1 cellular context compared by ENCODE assay signal in genomic region chr5:142107729-142108431, GRCh38.
TF ChIP-seq lines count a peak whose summit lies in the region.

No MANE protein-coding gene starts in this region.

TF ChIP-seq in IMR-90, 13 proteins besides CTCF, POLR2A, EP300 and RAD21:
- TF ChIP-seq, protein P1, sequence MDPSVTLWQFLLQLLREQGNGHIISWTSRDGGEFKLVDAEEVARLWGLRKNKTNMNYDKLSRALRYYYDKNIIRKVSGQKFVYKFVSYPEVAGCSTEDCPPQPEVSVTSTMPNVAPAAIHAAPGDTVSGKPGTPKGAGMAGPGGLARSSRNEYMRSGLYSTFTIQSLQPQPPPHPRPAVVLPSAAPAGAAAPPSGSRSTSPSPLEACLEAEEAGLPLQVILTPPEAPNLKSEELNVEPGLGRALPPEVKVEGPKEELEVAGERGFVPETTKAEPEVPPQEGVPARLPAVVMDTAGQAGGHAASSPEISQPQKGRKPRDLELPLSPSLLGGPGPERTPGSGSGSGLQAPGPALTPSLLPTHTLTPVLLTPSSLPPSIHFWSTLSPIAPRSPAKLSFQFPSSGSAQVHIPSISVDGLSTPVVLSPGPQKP (IDR thresholded peaks at IDR 0.05; ENCODE audit: borderline replicate concordance, low read depth, low read length) = no peak
- TF ChIP-seq RFX5 (IDR thresholded peaks at IDR 0.05; ENCODE audit: low read depth, low read length) (no peak), BHLHE40 (IDR thresholded peaks at IDR 0.05; ENCODE audit: low read depth, low read length) (no peak), MAZ (IDR thresholded peaks at IDR 0.05; ENCODE audit: borderline replicate concordance, low read depth, low read length) (no peak)
